8 cellular contexts compared by ENCODE assay signal in the genomic region with DNA sequence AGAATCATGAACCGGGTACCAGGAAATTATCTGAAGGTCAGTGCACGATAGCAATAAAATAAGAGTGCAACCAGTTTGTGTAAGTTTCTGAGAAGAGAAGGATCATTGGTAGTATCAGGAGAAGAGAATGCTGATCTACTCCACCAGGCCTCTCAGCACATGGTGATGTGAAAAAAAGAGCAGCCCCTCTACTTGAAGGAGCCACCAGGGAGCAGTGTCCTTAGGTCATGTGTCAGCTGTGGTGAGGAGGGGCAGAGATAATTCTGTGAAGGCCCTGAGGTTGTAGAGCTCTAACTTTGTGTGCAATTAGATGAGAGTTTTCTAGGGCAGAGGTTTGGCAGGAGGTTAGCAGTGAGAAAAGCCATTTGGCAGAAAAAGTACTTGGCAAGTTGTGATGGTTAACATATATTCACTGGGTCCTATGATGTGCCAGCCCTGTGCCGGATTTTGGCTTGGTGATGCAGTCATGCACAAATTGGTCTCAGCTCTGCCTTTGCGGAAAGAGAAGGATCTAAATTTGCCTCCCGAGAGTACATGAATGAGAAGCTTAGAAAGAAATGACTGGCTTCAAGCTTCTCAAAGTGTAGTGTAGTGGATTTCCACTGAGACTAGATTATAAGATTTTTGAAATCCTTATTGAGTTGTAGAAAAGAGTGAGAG. TPM values are rescaled to one million over a fixed set of nuclear protein-coding genes. Genes with fewer than 3 reads are reported as not detected.
DNase-seq lines count a peak whose midpoint lies in the region; ATAC-seq and TF ChIP-seq lines count a peak whose summit lies in the region.
"Had no signal": no experiment of that assay in that cellular context is flagged by ENCODE, and none has a peak within 500 bp of the region (broad histone marks: within the 10 kb centered on the region; RNA-seq: fewer than 3 reads in every experiment).

No MANE protein-coding gene starts in this region.

- 0 out of 2 replicates have a peak, but pooled peaks cover 3% of the 10 kb centered on the region for H3K9me2 ChIP-seq in HCT116 (ENCODE audit: insufficient read depth)
- H3K9me2 ChIP-seq in Karpas-422 (replicated peaks; ENCODE audit: insufficient read depth, low read length): no peaks in the 10 kb centered on the region

- ATAC-seq in GM18909 (IDR thresholded peaks at IDR 0.05; ENCODE audit: poor library complexity, unreplicated experiment): peak; percentile 90
- no peak for ATAC-seq in HCT116
- peak in 3 of 4 donors; percentile 11 to 25 (median 19) for ATAC-seq in right lobe of liver
- ATAC-seq in activated T-cell treated with anti-CD3 and anti-CD28 coated beads, Interleukin-2, amount 50 U/mL, for 4 hours: no peak

- H3K9ac ChIP-seq in HCT116 (ENCODE audit: low read length) (no peak overlapping the region), Karpas-422 (ENCODE audit: low read length) (no peak overlapping the region)

- POLR2A ChIA-PET in HCT116 (lab: Charles Lee): no interaction called here

- no peaks in the 10 kb centered on the region for H3K36me3 Mint-ChIP-seq in activated T-cell treated with anti-CD3 and anti-CD28 coated beads, Interleukin-2, amount 50 U/mL, for 4 hours (ENCODE audit: insufficient read depth)

- CTCF ChIA-PET in HCT116 (lab: Charles Lee): no interaction called here

- TF ChIP-seq RAD21 in HCT116 (IDR thresholded peaks at IDR 0.05; ENCODE audit: low read depth): no peak

- 63% methylated on average over 5 of the region's 5 CpGs for WGBS in right lobe of liver (ENCODE audit: insufficient coverage, low coverage, low lambda C conversion rate, missing lambda C conversion rate)

- H3K4me1 Mint-ChIP-seq in activated T-cell treated with anti-CD3 and anti-CD28 coated beads, Interleukin-2, amount 50 U/mL, for 4 hours (ENCODE audit: low read depth): no peaks in the 10 kb centered on the region

- H4K20me1 ChIP-seq in HCT116 (ENCODE audit: insufficient read depth) (no peaks in the 10 kb centered on the region), Karpas-422 (ENCODE audit: insufficient read depth, low read depth, low read length) (no peaks in the 10 kb centered on the region)

- no peak for TF ChIP-seq POLR2A in HCT116 (IDR thresholded peaks at IDR 0.05; ENCODE audit: borderline replicate concordance, extremely low read depth, insufficient read depth, insufficient read length)
- no peak for TF ChIP-seq POLR2A in right lobe of liver (IDR thresholded peaks at IDR 0.05)

- H3K36me3 ChIP-seq in HCT116 (ENCODE audit: control insufficient read depth in 1 of 2, insufficient read depth in 2 of 2, low read length in 2 of 2): no peaks in the 10 kb centered on the region
- H3K36me3 ChIP-seq in Karpas-422 (ENCODE audit: insufficient read depth, low read length): no peaks in the 10 kb centered on the region
- peaks cover 0 to 76% (median 35%) of the 10 kb centered on the region in 4 donors for H3K36me3 ChIP-seq in right lobe of liver

- H3K79me2 ChIP-seq in HCT116 (ENCODE audit: insufficient read depth, low read length) (no peaks in the 10 kb centered on the region), Karpas-422 (ENCODE audit: low read length) (no peaks in the 10 kb centered on the region)

- no TSS peak for BruUV-seq in HCT116 (replicated peaks; lab: Mats Ljungman, UMichigan)

- no peak overlapping the region for H3K27ac ChIP-seq in HCT116 (ENCODE audit: low read depth, low read length)
- no peak overlapping the region for H3K27ac ChIP-seq in Karpas-422 (ENCODE audit: low read length)
- H3K27ac ChIP-seq in right lobe of liver: peak overlapping the region in 1 of 3 donors; percentile 20
- H3K27ac ChIP-seq: SK-N-MC had no signal

- no peak for DNase-seq in HCT116 (ENCODE audit: low read depth, low spot score)
- peak; percentile 51 for DNase-seq in Karpas-422
- DNase-seq in right lobe of liver: no peak
- no peak for DNase-seq in activated T-cell treated with anti-CD3 and anti-CD28 coated beads, Interleukin-2, amount 50 U/mL, for 4 hours
- DNase-seq in DMS79 (lab: John Stamatoyannopoulos, UW): no peak
- no peak for DNase-seq in amniotic stem cell (lab: John Stamatoyannopoulos, UW)

- H3K4me2 ChIP-seq in HCT116 (ENCODE audit: low read length) (no peak overlapping the region), Karpas-422 (ENCODE audit: low read depth, low read length, poor library complexity, severe bottlenecking) (no peak overlapping the region)

- H2AFZ ChIP-seq in HCT116 (ENCODE audit: low read depth, low read length, poor library complexity, severe bottlenecking) (no peak overlapping the region), Karpas-422 (ENCODE audit: low read length) (no peak overlapping the region)

- H3K9me3 ChIP-seq in HCT116 (ENCODE audit: control insufficient read depth in 1 of 2, insufficient read depth in 1 of 2, low read depth in 1 of 2, low read length in 2 of 2) (no peaks in the 10 kb centered on the region), Karpas-422 (ENCODE audit: low read length) (no peaks in the 10 kb centered on the region), right lobe of liver (no peaks in the 10 kb centered on the region)

- RAD21 ChIA-PET in HCT116 (lab: Charles Lee; ENCODE audit: low non-redundant PET in 1 of 2, low total read pairs in 2 of 2, uncharacterized antibody in 2 of 2, unreplicated experiment in 2 of 2): no interaction called here

- H3K9me3 Mint-ChIP-seq in activated T-cell treated with anti-CD3 and anti-CD28 coated beads, Interleukin-2, amount 50 U/mL, for 4 hours: no peaks in the 10 kb centered on the region

- H3K4me3 Mint-ChIP-seq in activated T-cell treated with anti-CD3 and anti-CD28 coated beads, Interleukin-2, amount 50 U/mL, for 4 hours: no peak overlapping the region

- H3K4me3 ChIP-seq in HCT116 (replicated peaks in 1 of 2; ENCODE audit: low read depth in 1 of 2, low read length in 2 of 2) (no peak overlapping the region), Karpas-422 (ENCODE audit: low read length) (no peak overlapping the region), right lobe of liver (no peak overlapping the region)
- H3K4me3 ChIP-seq: SK-N-MC had no signal

- intact Hi-C loops in HCT116 (cut with micrococcal nuclease): no loop called here
- intact Hi-C loops in right lobe of liver (cut with DNase I): no loop called here

- no peaks in the 10 kb centered on the region for H3K4me1 ChIP-seq in HCT116 (ENCODE audit: control insufficient read depth in 1 of 2, insufficient read depth in 2 of 2, low read length in 2 of 2)
- peaks cover 4% of the 10 kb centered on the region; the same call in 1 of the 2 replicates for H3K4me1 ChIP-seq in Karpas-422 (ENCODE audit: low read length)
- peaks cover 0 to 48% (median 8%) of the 10 kb centered on the region in 4 donors for H3K4me1 ChIP-seq in right lobe of liver

- H3K27me3 ChIP-seq in HCT116 (ENCODE audit: insufficient read depth, low read length): no peaks in the 10 kb centered on the region
- H3K27me3 ChIP-seq in Karpas-422 (ENCODE audit: low read length): no peaks in the 10 kb centered on the region
- no peaks in the 10 kb centered on the region for H3K27me3 ChIP-seq in right lobe of liver

- H3K27me3 Mint-ChIP-seq in activated T-cell treated with anti-CD3 and anti-CD28 coated beads, Interleukin-2, amount 50 U/mL, for 4 hours (ENCODE audit: low read depth): peaks cover 3% of the 10 kb centered on the region

- TF ChIP-seq CTCF in HCT116 (IDR thresholded peaks at IDR 0.05 in 2 of 3, conservative IDR thresholded peaks at IDR 0.05 in 1 of 3; ENCODE audit: borderline replicate concordance in 1 of 3, insufficient read depth in 1 of 3, low read depth in 2 of 3, low read length in 2 of 3) (peak in 2 of 3 experiments; percentile 10 to 30; a peak in 1 of 6 replicates), right lobe of liver (IDR thresholded peaks at IDR 0.05) (peak in 2 of 4 donors; percentile 9)

TF ChIP-seq in HCT116, 20 proteins besides CTCF, POLR2A, EP300 and RAD21 (continues in another document):
- TF ChIP-seq EGR1 (IDR thresholded peaks at IDR 0.05; ENCODE audit: low read depth): no peak
- no peak for TF ChIP-seq ZNF274 (IDR thresholded peaks at IDR 0.05; ENCODE audit: low read depth, low read length)
- TF ChIP-seq, protein P1, sequence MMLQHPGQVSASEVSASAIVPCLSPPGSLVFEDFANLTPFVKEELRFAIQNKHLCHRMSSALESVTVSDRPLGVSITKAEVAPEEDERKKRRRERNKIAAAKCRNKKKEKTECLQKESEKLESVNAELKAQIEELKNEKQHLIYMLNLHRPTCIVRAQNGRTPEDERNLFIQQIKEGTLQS (IDR thresholded peaks at IDR 0.05): no peak
- no peak for TF ChIP-seq TCF7L2 (IDR thresholded peaks at IDR 0.05; ENCODE audit: borderline replicate concordance, extremely low read depth, insufficient read depth, insufficient read length)
- TF ChIP-seq EZH2 (IDR thresholded peaks at IDR 0.05): no peak
- TF ChIP-seq YY1 (IDR thresholded peaks at IDR 0.05; ENCODE audit: extremely low read depth, insufficient replicate concordance, low read depth, low read length): no peak
- no peak for TF ChIP-seq CBX3 (IDR thresholded peaks at IDR 0.05; ENCODE audit: low read depth)
- TF ChIP-seq, protein P2, sequence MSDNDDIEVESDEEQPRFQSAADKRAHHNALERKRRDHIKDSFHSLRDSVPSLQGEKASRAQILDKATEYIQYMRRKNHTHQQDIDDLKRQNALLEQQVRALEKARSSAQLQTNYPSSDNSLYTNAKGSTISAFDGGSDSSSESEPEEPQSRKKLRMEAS (IDR thresholded peaks at IDR 0.05): no peak
- TF ChIP-seq POLR2AphosphoS5 (IDR thresholded peaks at IDR 0.05; ENCODE audit: low read depth, low read length): no peak
- TF ChIP-seq SRF (IDR thresholded peaks at IDR 0.05; ENCODE audit: low read depth): no peak
- TF ChIP-seq SIN3A (IDR thresholded peaks at IDR 0.05; ENCODE audit: low read depth): no peak
- no peak for TF ChIP-seq ZFX (IDR thresholded peaks at IDR 0.05)
- TF ChIP-seq EZH2phosphoT487 (IDR thresholded peaks at IDR 0.05; ENCODE audit: borderline replicate concordance): no peak

RNA-seq across cellular contexts. Expression of a gene that starts 19.2 kb away (rescaled TPM):
- 37.9 TPM for total RNA-seq in HCT116 (2021; ENCODE audit: unreplicated experiment)
- 13.0 and 16.7 TPM in 2 replicates for polyA plus RNA-seq in HCT116 (2012)
- total RNA-seq in Karpas-422 (2014; rRNA removed; shearing (Covaris generic); ENCODE audit: low replicate concordance): 24.7 and 30.8 TPM in 2 replicates
- total RNA-seq in right lobe of liver: 10 to 100 TPM; 20.3 to 52.8 (median 50.3) TPM
- 10 to 100 TPM; 52.2 to 59.7 (median 56.1) TPM for total RNA-seq in activated T-cell treated with anti-CD3 and anti-CD28 coated beads, Interleukin-2, amount 50 U/mL, for 4 hours

RNA-seq across cellular contexts. Expression of a gene that starts 33.1 kb away (rescaled TPM):
- 0.15 TPM for total RNA-seq in HCT116 (2021; ENCODE audit: unreplicated experiment)
- not detected in 2 replicates for polyA plus RNA-seq in HCT116 (2012)
- total RNA-seq in Karpas-422 (2014; rRNA removed; shearing (Covaris generic); ENCODE audit: low replicate concordance): not detected in 2 replicates
- total RNA-seq in right lobe of liver: 100 to 1,000 TPM; 342 to 693 (median 554) TPM
- total RNA-seq in activated T-cell treated with anti-CD3 and anti-CD28 coated beads, Interleukin-2, amount 50 U/mL, for 4 hours: under 1 TPM; 0.11 to 0.23 (median 0.21) TPM

Comparison
In these comparisons a context has a peak if more than half of its experiments do, and no peak if none do; other contexts are left out.
1. ATAC-seq: peak in GM18909 (single experiment) and right lobe of liver (3 of 4); none in HCT116 (single experiment) and activated T-cell treated with anti-CD3 and anti-CD28 coated beads, Interleukin-2, amount 50 U/mL, for 4 hours (0 of 2).
2. RNA of a gene that starts 33.1 kb away (total RNA-seq): 342 to 693 TPM in right lobe of liver; 0.11 to 0.23 TPM in activated T-cell treated with anti-CD3 and anti-CD28 coated beads, Interleukin-2, amount 50 U/mL, for 4 hours, 0.15 TPM in HCT116 (single experiment) and not detected in Karpas-422; every median in the first group is over 100 times any median in the second.